19 cellular contexts compared by ENCODE assay signal in the genomic region with DNA sequence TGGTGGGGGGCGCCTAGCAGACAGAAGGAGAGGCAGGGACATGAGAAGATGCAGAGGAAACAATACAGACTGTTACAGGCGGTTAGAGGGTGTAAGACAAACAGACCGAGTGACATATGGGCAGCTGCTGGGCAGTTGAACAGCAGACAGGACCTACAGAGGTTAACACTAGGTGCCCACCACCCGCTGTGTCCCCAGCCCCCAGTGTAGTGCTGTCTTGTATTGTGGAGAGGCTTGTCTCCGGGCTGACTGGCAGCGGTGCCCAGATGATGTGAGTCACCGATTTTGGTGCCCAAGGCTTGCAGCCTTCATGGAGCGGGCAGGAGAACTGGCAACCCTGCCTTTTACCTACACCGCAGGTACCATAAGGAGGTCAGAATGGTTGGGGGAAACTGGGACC. TPM values are rescaled to one million over a fixed set of nuclear protein-coding genes. Genes with fewer than 3 reads are reported as not detected.
A peak's percentile ranks its signal among the peaks of the same experiment; 100 is the strongest.
DNase-seq lines count a peak whose midpoint lies in the region; ATAC-seq and TF ChIP-seq lines count a peak whose summit lies in the region.
"Had no signal": no experiment of that assay in that cellular context is flagged by ENCODE, and none has a peak within 500 bp of the region (broad histone marks: within the 10 kb centered on the region; RNA-seq: fewer than 3 reads in every experiment).

No MANE protein-coding gene starts in this region.

- H3K14ac ChIP-seq in neuronal stem cell (ENCODE audit: low read length) = peak overlapping the region; percentile 8

- CTCF ChIA-PET in HEK293 (lab: Yijun Ruan, JAX) = interaction anchor here (1.1 to 1.7 kb wide), 2 partner anchors 10 to 14 kb away, joined by 3 to 5 read pairs; no protein-coding TSS in a partner anchor
- CTCF ChIA-PET in RWPE1 (lab: Yijun Ruan, JAX) = interaction anchor here (1.2 kb wide), 1 partner anchor 47 kb away, joined by 3 read pairs; no protein-coding TSS in a partner anchor

- H3K36me3 ChIP-seq in BLaER1 (no peaks in the 10 kb centered on the region), HEK293 (ENCODE audit: control insufficient read depth in 2 of 2, insufficient read depth in 1 of 2, low read length in 2 of 2) (no peaks in the 10 kb centered on the region; a peak in 1 of 3 replicates), neuronal stem cell (replicated peaks in 1 of 2; ENCODE audit: control insufficient read depth in 2 of 2, insufficient read depth in 2 of 2, low read length in 2 of 2) (no peaks in the 10 kb centered on the region)

- H3K4me1 ChIP-seq in BLaER1 (peaks cover 65% of the 10 kb centered on the region), HEK293 (ENCODE audit: control insufficient read depth, insufficient read depth, low read length) (peaks cover 8% of the 10 kb centered on the region), neuronal stem cell (ENCODE audit: control insufficient read depth in 2 of 2, insufficient read depth in 1 of 2, low read depth in 1 of 2, low read length in 2 of 2) (peaks cover 5 to 7% of the 10 kb centered on the region in 2 donors)

- peaks cover 58% of the 10 kb centered on the region for H3K27me3 ChIP-seq in BLaER1
- H3K27me3 ChIP-seq in neuronal stem cell (ENCODE audit: control insufficient read depth in 3 of 3, insufficient read depth in 3 of 3, low read depth in 1 of 3, low read length in 3 of 3) = peaks cover 23 to 94% (median 70%) of the 10 kb centered on the region in 3 experiments

- H4K91ac ChIP-seq in neuronal stem cell (ENCODE audit: low read depth, low read length, poor library complexity) = peak overlapping the region; percentile 64

- TF ChIP-seq CTCF in 22Rv1 (IDR thresholded peaks at IDR 0.05) (no peak), HEK293 (tag by site-specific recombination; IDR thresholded peaks at IDR 0.05) (no peak), RWPE1 (conservative IDR thresholded peaks at IDR 0.05; ENCODE audit: low read depth) (no peak)

- no peak overlapping the region for H4K8ac ChIP-seq in neuronal stem cell (ENCODE audit: low read depth, low read length)

- H3K27ac ChIP-seq in 22Rv1 = peak overlapping the region; percentile 18; the same call in 1 of the 2 replicates
- H3K27ac ChIP-seq in BLaER1 = no peak overlapping the region
- H3K27ac ChIP-seq in HEK293 (ENCODE audit: extremely low read depth, low read depth, low read length) = no peak overlapping the region
- H3K27ac ChIP-seq in neuronal stem cell (replicated peaks; ENCODE audit: low read length) = no peak overlapping the region
- H3K27ac ChIP-seq in RWPE1 = no peak overlapping the region
- H3K27ac ChIP-seq: A549, HL-60 had no signal

- H3K4me3 ChIP-seq in BLaER1 = no peak overlapping the region
- H3K4me3 ChIP-seq in HEK293 (ENCODE audit: low read depth, low read length) = no peak overlapping the region
- no peak overlapping the region for H3K4me3 ChIP-seq in neuronal stem cell (ENCODE audit: low read length in 2 of 2)
- H3K4me3 ChIP-seq: A549 had no signal

- H2AFZ ChIP-seq in neuronal stem cell (ENCODE audit: low read length) = no peak overlapping the region

- H3K18ac ChIP-seq in neuronal stem cell (ENCODE audit: low read length) = no peak overlapping the region

- no peaks in the 10 kb centered on the region for H3K9me3 ChIP-seq in BLaER1
- no peaks in the 10 kb centered on the region for H3K9me3 ChIP-seq in HEK293 (ENCODE audit: control insufficient read depth, insufficient read depth, low read depth, low read length)
- peaks cover 0 to 4% of the 10 kb centered on the region in 2 donors for H3K9me3 ChIP-seq in neuronal stem cell (replicated peaks in 1 of 2; ENCODE audit: control insufficient read depth in 2 of 2, insufficient read depth in 1 of 2, low read depth in 1 of 2, low read length in 2 of 2)
- H3K9me3 ChIP-seq: A549 had no signal

- H4K20me1 ChIP-seq in BLaER1 = peaks cover 28% of the 10 kb centered on the region

- H2BK5ac ChIP-seq in neuronal stem cell (ENCODE audit: low read length) = no peak overlapping the region

- peaks cover 2% of the 10 kb centered on the region for H3K79me1 ChIP-seq in neuronal stem cell (ENCODE audit: low read depth, low read length)

- H2BK120ac ChIP-seq in neuronal stem cell (ENCODE audit: low read depth, low read length) = no peak overlapping the region

- no peak for ATAC-seq in GM21367 (IDR thresholded peaks at IDR 0.05; ENCODE audit: unreplicated experiment)
- ATAC-seq: A549; CD8-positive, alpha-beta T cell had no signal

- no CpG with 5 or more reads among the region's 9 CpGs for WGBS in neuronal stem cell (ENCODE audit: extremely low coverage in 2 of 2, insufficient read length in 2 of 2, insufficient replicate concordance in 1 of 2), 2 donors

- POLR2A ChIA-PET in HEK293 (lab: Yijun Ruan, JAX) = interaction anchor here (0.6 kb wide), 1 partner anchor 129 kb away, joined by 6 read pairs; no protein-coding TSS in a partner anchor
- POLR2A ChIA-PET in RWPE1 (lab: Yijun Ruan, JAX; ENCODE audit: low non-redundant PET) = no interaction called here

- H2AK5ac ChIP-seq in neuronal stem cell (ENCODE audit: low read depth, low read length) = no peak overlapping the region

- H2BK15ac ChIP-seq in neuronal stem cell (ENCODE audit: low read length) = no peak overlapping the region

- H3K9ac ChIP-seq in BLaER1 (no peak overlapping the region), neuronal stem cell (ENCODE audit: low read depth, low read length, poor library complexity) (no peak overlapping the region)

- peak overlapping the region; percentile 68 for H3K4me2 ChIP-seq in BLaER1
- H3K4me2 ChIP-seq in neuronal stem cell (ENCODE audit: insufficient read depth, low read length, poor library complexity, severe bottlenecking) = no peak overlapping the region
- H3K4me2 ChIP-seq: A549 had no signal

- no peak for DNase-seq in neuronal stem cell (ENCODE audit: low spot score)
- DNase-seq in NAMALWA (ENCODE audit: low spot score) = no peak
- DNase-seq in RWPE1 (ENCODE audit: low spot score) = no peak
- DNase-seq: CD8-positive, alpha-beta T cell; COR-L47; DMS153; DMS79 treated with DMSO at 0.1 percent for 48 hours; EL; GOT3; H9; KBM-7 had no signal

- no peak overlapping the region for H3K4ac ChIP-seq in neuronal stem cell (ENCODE audit: low read length)

- peak overlapping the region; percentile 20 for H3K23ac ChIP-seq in neuronal stem cell (ENCODE audit: low read depth, low read length, poor library complexity)

- H2BK12ac ChIP-seq in neuronal stem cell (ENCODE audit: low read length) = no peak overlapping the region

TF ChIP-seq in HEK293, 187 proteins besides CTCF, POLR2A, EP300 and RAD21:
- TF ChIP-seq, protein P1, sequence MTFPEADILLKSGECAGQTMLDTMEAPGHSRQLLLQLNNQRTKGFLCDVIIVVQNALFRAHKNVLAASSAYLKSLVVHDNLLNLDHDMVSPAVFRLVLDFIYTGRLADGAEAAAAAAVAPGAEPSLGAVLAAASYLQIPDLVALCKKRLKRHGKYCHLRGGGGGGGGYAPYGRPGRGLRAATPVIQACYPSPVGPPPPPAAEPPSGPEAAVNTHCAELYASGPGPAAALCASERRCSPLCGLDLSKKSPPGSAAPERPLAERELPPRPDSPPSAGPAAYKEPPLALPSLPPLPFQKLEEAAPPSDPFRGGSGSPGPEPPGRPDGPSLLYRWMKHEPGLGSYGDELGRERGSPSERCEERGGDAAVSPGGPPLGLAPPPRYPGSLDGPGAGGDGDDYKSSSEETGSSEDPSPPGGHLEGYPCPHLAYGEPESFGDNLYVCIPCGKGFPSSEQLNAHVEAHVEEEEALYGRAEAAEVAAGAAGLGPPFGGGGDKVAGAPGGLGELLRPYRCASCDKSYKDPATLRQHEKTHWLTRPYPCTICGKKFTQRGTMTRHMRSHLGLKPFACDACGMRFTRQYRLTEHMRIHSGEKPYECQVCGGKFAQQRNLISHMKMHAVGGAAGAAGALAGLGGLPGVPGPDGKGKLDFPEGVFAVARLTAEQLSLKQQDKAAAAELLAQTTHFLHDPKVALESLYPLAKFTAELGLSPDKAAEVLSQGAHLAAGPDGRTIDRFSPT (tag by site-specific recombination; IDR thresholded peaks at IDR 0.05) = peak; percentile 23; the same call in 1 of the 2 replicates
- TF ChIP-seq ZNF791 (tag by site-specific recombination; IDR thresholded peaks at IDR 0.05) = no peak

RNA-seq across cellular contexts. Expression of a gene that starts 2.4 kb away (rescaled TPM):
- 0.20 TPM for polyA plus RNA-seq in neuronal stem cell (2013, experiment 1 of 2)
- 0.24 TPM for polyA plus RNA-seq in neuronal stem cell (2013, experiment 2 of 2)

RNA-seq across cellular contexts. Expression of a gene that starts 2.5 kb away (rescaled TPM):
- 0.17 TPM for polyA plus RNA-seq in neuronal stem cell (2013, experiment 1 of 2)
- polyA plus RNA-seq in neuronal stem cell (2013, experiment 2 of 2) = 0.14 TPM

RNA-seq across cellular contexts. Expression of a gene that starts 10.9 kb away (rescaled TPM):
- polyA plus RNA-seq in neuronal stem cell (2013, experiment 1 of 2) = 25.0 TPM
- 26.3 TPM for polyA plus RNA-seq in neuronal stem cell (2013, experiment 2 of 2)

RNA-seq across cellular contexts. Expression of a gene that starts 29.6 kb away (rescaled TPM):
- polyA plus RNA-seq in neuronal stem cell (2013, experiment 1 of 2) = not detected
- polyA plus RNA-seq in neuronal stem cell (2013, experiment 2 of 2) = not detected
- polyA plus RNA-seq: AG04450, BJ had no signal

RNA-seq across cellular contexts. Expression of a gene that starts 31.7 kb away (rescaled TPM):
- polyA plus RNA-seq in neuronal stem cell (2013, experiment 1 of 2) = 76.8 TPM
- polyA plus RNA-seq in neuronal stem cell (2013, experiment 2 of 2) = 75.4 TPM
